In genomic region chr10:70381491-70382421, GRCh38 we compare ENCODE assay signal across 8 cellular contexts. TPM values are rescaled to one million over a fixed set of nuclear protein-coding genes. Genes with fewer than 3 reads are reported as not detected.
DNase-seq lines count a peak whose midpoint lies in the region; ATAC-seq and TF ChIP-seq lines count a peak whose summit lies in the region.

No MANE protein-coding gene starts in this region.

- H3F3A ChIP-seq in GM23338 (replicated peaks; ENCODE audit: low read depth) = peaks cover 23% of the 10 kb centered on the region

- peaks cover 18% of the 10 kb centered on the region; the same call in 1 of the 2 replicates for H3K4me1 ChIP-seq in GM23338 (ENCODE audit: insufficient read depth)

- H3K9me2 ChIP-seq in GM23338 (ENCODE audit: insufficient read depth) = no peaks in the 10 kb centered on the region

- peak overlapping the region; percentile 97 for H3K4me2 ChIP-seq in GM23338

- H3K4me3 Mint-ChIP-seq in GM23338 (peak overlapping the region; percentile 87), endothelial cell (ENCODE audit: unreplicated experiment) (peak overlapping the region; percentile 86), mesothelial cell of epicardium (peak overlapping the region; percentile 79)

- H3K79me2 ChIP-seq in GM23338 (replicated peaks; ENCODE audit: insufficient read depth) = peaks cover 21% of the 10 kb centered on the region

- H2AFZ ChIP-seq in GM23338 = peak overlapping the region; percentile 96

- peak overlapping the region; percentile 89 for H3K4me3 ChIP-seq in GM23338

- H3K9me3 Mint-ChIP-seq in GM23338 = peaks cover 2% of the 10 kb centered on the region; the same call in 1 of the 3 replicates
- H3K9me3 Mint-ChIP-seq in endothelial cell (ENCODE audit: unreplicated experiment) = no peaks in the 10 kb centered on the region
- peaks cover 4% of the 10 kb centered on the region for H3K9me3 Mint-ChIP-seq in mesothelial cell of epicardium

- H3K36me3 Mint-ChIP-seq in GM23338 (ENCODE audit: low read depth) = peaks cover 4% of the 10 kb centered on the region; the same call in 2 of the 3 replicates
- H3K36me3 Mint-ChIP-seq in endothelial cell (ENCODE audit: low read depth, unreplicated experiment) = no peaks in the 10 kb centered on the region
- peaks cover 4% of the 10 kb centered on the region for H3K36me3 Mint-ChIP-seq in mesothelial cell of epicardium

- peaks cover 13% of the 10 kb centered on the region for H3K27me3 ChIP-seq in GM23338 (ENCODE audit: insufficient read depth)

- no peak for TF ChIP-seq CTCF in GM23338 (conservative IDR thresholded peaks at IDR 0.05; ENCODE audit: low read depth in 2 of 2)
- TF ChIP-seq CTCF in endothelial cell (IDR thresholded peaks at IDR 0.05; ENCODE audit: unreplicated experiment) = no peak
- TF ChIP-seq CTCF in mesothelial cell of epicardium (IDR thresholded peaks at IDR 0.05; ENCODE audit: unreplicated experiment) = no peak

- H3K27me3 Mint-ChIP-seq in GM23338 (ENCODE audit: insufficient read depth, low read depth, poor library complexity) (peaks cover 30% of the 10 kb centered on the region), endothelial cell (ENCODE audit: unreplicated experiment) (peaks cover 1% of the 10 kb centered on the region), mesothelial cell of epicardium (ENCODE audit: low read depth) (no peaks in the 10 kb centered on the region)

- H3K4me1 Mint-ChIP-seq in GM23338 (peaks cover 36% of the 10 kb centered on the region), endothelial cell (ENCODE audit: unreplicated experiment) (peaks cover 4% of the 10 kb centered on the region), mesothelial cell of epicardium (peaks cover 28% of the 10 kb centered on the region)

- H3K36me3 ChIP-seq in GM23338 (ENCODE audit: insufficient read depth) = no peaks in the 10 kb centered on the region

- peak; percentile 63 for ATAC-seq in GM23338

- H3K27ac Mint-ChIP-seq in GM23338 = no peak overlapping the region; the same call in 1 of the 2 replicates
- H3K27ac Mint-ChIP-seq in endothelial cell (ENCODE audit: unreplicated experiment) = no peak overlapping the region
- no peak overlapping the region for H3K27ac Mint-ChIP-seq in mesothelial cell of epicardium

- H4K20me1 ChIP-seq in GM23338 (replicated peaks; ENCODE audit: insufficient read depth) = peaks cover 14% of the 10 kb centered on the region

- DNase-seq in NCI-H1417 (lab: John Stamatoyannopoulos, UW) (peak; percentile 48 to 86 (median 85)), NCI-H1417 treated with DMSO at 0.1 percent for 48 hours (lab: John Stamatoyannopoulos, UW) (no peak), GM23338 (ENCODE audit: low spot score) (peak; percentile 75), M059J (ENCODE audit: low read depth) (peak; percentile 44), endothelial cell (ENCODE audit: low spot score) (peak; percentile 47), mesothelial cell of epicardium (ENCODE audit: low spot score in 2 of 2, unreplicated experiment in 2 of 2) (peak in 1 of 2 experiments; percentile 57), superior temporal gyrus (ENCODE audit: extremely low spot score) (peak; percentile 39)
- peak; percentile 23 for DNase-seq in activated CD4-positive, alpha-beta T cell treated with anti-CD3 and anti-CD28 coated beads, Interleukin-2, amount 50 U/mL, for 1 hour

- H3K27ac ChIP-seq in GM23338 (ENCODE audit: low read depth) = peak overlapping the region; percentile 72; the same call in 1 of the 2 replicates

TF ChIP-seq in GM23338, 12 proteins besides CTCF, POLR2A, EP300 and RAD21 (continues in another document):
- TF ChIP-seq JUNB (IDR thresholded peaks at IDR 0.05; ENCODE audit: unreplicated experiment) (no peak), ZNF114 (CRISPR knock-in tag; IDR thresholded peaks at IDR 0.05) (no peak), ETS1 (IDR thresholded peaks at IDR 0.05) (no peak), POLR2AphosphoS5 (IDR thresholded peaks at IDR 0.05; ENCODE audit: low read depth) (no peak), NANOG (IDR thresholded peaks at IDR 0.05; ENCODE audit: borderline replicate concordance) (no peak), EZH2 (IDR thresholded peaks at IDR 0.05; ENCODE audit: low read depth, unreplicated experiment) (no peak), CREB1 (CRISPR knock-in tag; IDR thresholded peaks at IDR 0.05; ENCODE audit: low read depth) (no peak), ZNF331 (CRISPR knock-in tag; IDR thresholded peaks at IDR 0.05; ENCODE audit: low read depth) (no peak)

RNA-seq across cellular contexts. Expression of gene LRRC20, which starts 0.7 kb away (rescaled TPM):
- 43.3 and 43.9 TPM in 2 replicates for total RNA-seq in GM23338 (2014; rRNA removed; shearing (Covaris generic))
- polyA plus RNA-seq in GM23338 (2016; fragmentation: Nextera tagmentation; extraction: Ambion mirVana) = 5.9 and 7.1 TPM in 2 replicates
- 17.8 and 21.4 TPM in 2 replicates for total RNA-seq in M059J (2014; rRNA removed; shearing (Covaris generic))
- total RNA-seq in endothelial cell (ENCODE audit: unreplicated experiment) (9.2 TPM), mesothelial cell of epicardium (12.2 to 15.7 TPM (median 13.8 TPM) in 3 replicates)

RNA-seq across cellular contexts. Expression of gene EIF4EBP2, which starts 22.2 kb away (rescaled TPM):
- total RNA-seq in GM23338 (2014; rRNA removed; shearing (Covaris generic)) = 131 and 138 TPM in 2 replicates
- 40.5 and 42.0 TPM in 2 replicates for polyA plus RNA-seq in GM23338 (2016; fragmentation: Nextera tagmentation; extraction: Ambion mirVana)
- 33.9 and 46.0 TPM in 2 replicates for total RNA-seq in M059J (2014; rRNA removed; shearing (Covaris generic))
- total RNA-seq in endothelial cell (ENCODE audit: unreplicated experiment) (146 TPM), mesothelial cell of epicardium (71.1 to 72.3 TPM (median 71.4 TPM) in 3 replicates)

RNA-seq across cellular contexts. Expression of gene NODAL, which starts 59.7 kb away (rescaled TPM):
- total RNA-seq in GM23338 (2014; rRNA removed; shearing (Covaris generic)) = 28.4 and 29.9 TPM in 2 replicates
- 11.2 and 12.0 TPM in 2 replicates for polyA plus RNA-seq in GM23338 (2016; fragmentation: Nextera tagmentation; extraction: Ambion mirVana)
- total RNA-seq in M059J (2014; rRNA removed; shearing (Covaris generic)) = not detected in 2 replicates
- total RNA-seq in endothelial cell (ENCODE audit: unreplicated experiment) (1.5 TPM), mesothelial cell of epicardium (not detected in 3 replicates)

Comparison
In these comparisons a context has a peak if more than half of its experiments do, and no peak if none do; other contexts are left out.
1. RNA of gene NODAL, which starts 59.7 kb away (total RNA-seq): 28.4 to 29.9 TPM in GM23338; 1.5 TPM in endothelial cell (single experiment), not detected in M059J and not detected in mesothelial cell of epicardium; every median in the first group is over 10 times any median in the second.
2. Peak in every context shown above with its lines, with median percentiles within 50 percentile points of each other: H3K4me3 Mint-ChIP-seq.